Comparison of ENCODE assay signal across 8 cellular contexts in the genomic region with DNA sequence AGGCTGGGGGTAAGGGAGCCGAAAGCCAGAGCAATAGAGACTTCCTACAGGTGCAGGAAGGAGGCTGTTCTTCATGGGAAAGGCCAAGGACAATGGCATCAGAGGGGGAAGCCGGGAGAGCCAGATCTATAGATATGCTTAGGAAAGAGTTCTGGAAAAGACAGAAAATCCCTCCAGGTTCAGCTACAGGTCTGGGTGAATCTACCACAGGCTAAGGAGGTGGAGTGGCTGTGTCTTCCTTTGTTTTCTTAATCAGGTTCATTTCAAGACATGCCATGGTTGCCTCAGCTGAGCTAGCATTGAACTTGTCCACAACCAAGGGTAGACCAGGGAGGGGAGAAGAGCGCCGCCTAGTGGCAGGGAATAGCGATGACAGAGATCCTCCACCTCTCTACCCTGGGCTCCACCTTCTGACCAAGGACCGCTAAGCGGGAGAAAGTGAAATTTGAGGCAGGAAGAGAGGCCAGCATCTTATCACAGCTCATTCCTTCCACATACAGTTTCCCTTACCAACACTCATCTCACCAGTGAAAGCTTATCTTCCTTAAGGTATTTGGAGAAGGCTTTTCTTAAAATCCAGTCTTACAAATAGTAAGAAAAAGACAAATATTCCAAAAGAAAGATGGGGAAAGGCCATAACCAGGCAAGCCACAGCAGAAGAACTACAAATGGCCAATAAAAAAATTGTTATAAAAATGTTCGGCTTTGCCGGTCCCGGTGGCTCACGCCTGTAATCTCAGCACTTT.
DNase-seq lines count a peak whose midpoint lies in the region; ATAC-seq and TF ChIP-seq lines count a peak whose summit lies in the region.

No MANE protein-coding gene starts in this region.

- no peaks in the 10 kb centered on the region for H3K27me3 ChIP-seq in right atrium auricular region

- no peaks in the 10 kb centered on the region for H3K36me3 ChIP-seq in right atrium auricular region

- H3K4me3 ChIP-seq in right atrium auricular region: no peak overlapping the region

- H3K9me3 ChIP-seq in right atrium auricular region: no peaks in the 10 kb centered on the region

- no peak overlapping the region for H3K27ac ChIP-seq in right atrium auricular region

- ATAC-seq in GM19395 (IDR thresholded peaks at IDR 0.05; ENCODE audit: unreplicated experiment): no peak

- peak; percentile 3 for DNase-seq in NCI-H1092 treated with DMSO at 0.1 percent for 48 hours (lab: John Stamatoyannopoulos, UW)
- DNase-seq in NCI-H1092 (lab: John Stamatoyannopoulos, UW): no peak
- peak; percentile 37 for DNase-seq in HCEC 1CT
- peak; percentile 6 for DNase-seq in NCI-H748 treated with DMSO at 0.1 percent for 48 hours (lab: John Stamatoyannopoulos, UW)
- DNase-seq in activated T-cell treated with anti-CD3 and anti-CD28 coated beads for 48 hours (ENCODE audit: low read depth): peak; percentile 40
- DNase-seq in right atrium auricular region (ENCODE audit: low spot score): no peak
- DNase-seq in stimulated activated CD4-positive, alpha-beta T cell treated with anti-CD3 and anti-CD28 coated beads, TNF-alpha, amount 100 ng/mL, for 48 hours (ENCODE audit: low read depth in 3 of 3): peak; percentile 28 to 41 (median 30)

- H3K4me1 ChIP-seq in right atrium auricular region: no peaks in the 10 kb centered on the region

- peak; percentile 23 to 52 for TF ChIP-seq CTCF in right atrium auricular region (IDR thresholded peaks at IDR 0.05)

Comparison
In these comparisons a context has a peak if more than half of its experiments do, and no peak if none do; other contexts are left out.
1. DNase-seq: peak in NCI-H1092 treated with DMSO at 0.1 percent for 48 hours (single experiment), HCEC 1CT (single experiment), NCI-H748 treated with DMSO at 0.1 percent for 48 hours (single experiment), activated T-cell treated with anti-CD3 and anti-CD28 coated beads for 48 hours (single experiment) and stimulated activated CD4-positive, alpha-beta T cell treated with anti-CD3 and anti-CD28 coated beads, TNF-alpha, amount 100 ng/mL, for 48 hours (3 of 3); none in NCI-H1092 (single experiment) and right atrium auricular region (single experiment).